Comparison of ENCODE assay signal across 1 cellular context in the genomic region with DNA sequence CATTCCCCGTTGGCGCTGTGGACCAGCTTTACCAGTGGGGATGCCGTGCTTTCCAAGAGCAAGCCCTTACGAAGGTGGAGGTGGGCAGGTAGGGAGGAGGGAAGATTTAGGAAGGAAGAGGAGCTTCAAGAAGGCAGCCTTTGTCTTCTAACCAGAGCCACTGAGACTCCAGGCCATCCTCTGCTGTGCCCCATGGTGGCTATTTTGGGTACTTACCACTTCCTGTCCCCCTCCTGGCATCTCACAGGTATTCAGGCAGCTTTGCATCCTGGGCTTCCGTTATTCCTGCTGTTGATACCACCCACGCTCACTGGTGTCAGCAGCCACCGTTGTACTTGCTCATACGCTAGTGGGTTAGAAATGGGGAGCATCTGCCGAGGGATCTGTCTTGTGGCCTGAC.
TF ChIP-seq lines count a peak whose summit lies in the region.

No MANE protein-coding gene starts in this region.

TF ChIP-seq in H1, 55 proteins besides CTCF, POLR2A, EP300 and RAD21:
- TF ChIP-seq HDAC2 (IDR thresholded peaks at IDR 0.05; ENCODE audit: borderline replicate concordance in 1 of 2, low read depth in 2 of 2, low read length in 2 of 2) (no peak), SUZ12 (IDR thresholded peaks at IDR 0.05; ENCODE audit: low read length) (no peak), KDM1A (IDR thresholded peaks at IDR 0.05; ENCODE audit: borderline replicate concordance, low read length) (no peak), GTF2F1 (IDR thresholded peaks at IDR 0.05; ENCODE audit: borderline replicate concordance, low read depth, low read length) (no peak), RFX5 (IDR thresholded peaks at IDR 0.05; ENCODE audit: borderline replicate concordance, low read depth, low read length) (no peak), SAP30 (IDR thresholded peaks at IDR 0.05; ENCODE audit: insufficient read depth, insufficient replicate concordance, low read length) (no peak), HDAC6 (IDR thresholded peaks at IDR 0.05; ENCODE audit: low read depth, low read length) (no peak), NRF1 (IDR thresholded peaks at IDR 0.05; ENCODE audit: low read depth, low read length) (no peak), SRF (IDR thresholded peaks at IDR 0.05; ENCODE audit: low read depth, low read length) (no peak), KDM4A (IDR thresholded peaks at IDR 0.05; ENCODE audit: low read depth, low read length, severe bottlenecking) (no peak), BACH1 (IDR thresholded peaks at IDR 0.05; ENCODE audit: low read length) (no peak), TCF12 (IDR thresholded peaks at IDR 0.05; ENCODE audit: low read depth, low read length) (no peak), CHD2 (IDR thresholded peaks at IDR 0.05; ENCODE audit: low read length) (no peak), TEAD4 (IDR thresholded peaks at IDR 0.05; ENCODE audit: low read depth, low read length) (no peak), BRCA1 (IDR thresholded peaks at IDR 0.05; ENCODE audit: low read depth, low read length) (no peak), SP4 (IDR thresholded peaks at IDR 0.05; ENCODE audit: low read length) (no peak)
- TF ChIP-seq, protein P1, sequence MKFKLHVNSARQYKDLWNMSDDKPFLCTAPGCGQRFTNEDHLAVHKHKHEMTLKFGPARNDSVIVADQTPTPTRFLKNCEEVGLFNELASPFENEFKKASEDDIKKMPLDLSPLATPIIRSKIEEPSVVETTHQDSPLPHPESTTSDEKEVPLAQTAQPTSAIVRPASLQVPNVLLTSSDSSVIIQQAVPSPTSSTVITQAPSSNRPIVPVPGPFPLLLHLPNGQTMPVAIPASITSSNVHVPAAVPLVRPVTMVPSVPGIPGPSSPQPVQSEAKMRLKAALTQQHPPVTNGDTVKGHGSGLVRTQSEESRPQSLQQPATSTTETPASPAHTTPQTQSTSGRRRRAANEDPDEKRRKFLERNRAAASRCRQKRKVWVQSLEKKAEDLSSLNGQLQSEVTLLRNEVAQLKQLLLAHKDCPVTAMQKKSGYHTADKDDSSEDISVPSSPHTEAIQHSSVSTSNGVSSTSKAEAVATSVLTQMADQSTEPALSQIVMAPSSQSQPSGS (IDR thresholded peaks at IDR 0.05; ENCODE audit: low read length), result no peak
